ENCODE assay signal across 11 cellular contexts in the genomic region with DNA sequence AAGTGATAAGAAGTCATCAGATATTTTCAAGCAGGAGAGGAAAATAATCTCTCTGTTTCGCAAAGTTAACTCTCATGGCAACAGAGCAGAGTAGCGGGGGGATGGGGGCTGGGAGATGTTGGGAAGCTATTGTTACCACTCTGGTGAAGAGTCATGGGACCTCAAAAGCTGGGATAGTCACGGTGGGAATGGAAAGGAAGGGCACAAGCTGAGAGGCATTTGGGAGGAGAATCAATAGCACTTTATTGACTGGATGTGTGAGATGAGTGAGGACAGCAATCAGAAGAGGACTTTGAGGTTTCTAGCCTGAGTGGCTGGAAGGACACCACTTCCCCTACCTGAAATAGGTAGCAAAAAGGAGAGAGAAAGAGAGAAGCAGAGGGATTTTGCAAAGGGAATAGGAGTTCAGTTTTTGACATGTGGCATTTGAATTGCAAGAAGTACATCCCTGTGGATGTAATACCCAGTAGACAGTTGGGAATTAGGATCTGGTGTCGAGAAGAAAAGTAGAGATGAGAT. TPM values are rescaled to one million over a fixed set of nuclear protein-coding genes. Genes with fewer than 3 reads are reported as not detected.
DNase-seq lines count a peak whose midpoint lies in the region; ATAC-seq and TF ChIP-seq lines count a peak whose summit lies in the region.
"Had no signal": no experiment of that assay in that cellular context is flagged by ENCODE, and none has a peak within 500 bp of the region (broad histone marks: within the 10 kb centered on the region; RNA-seq: fewer than 3 reads in every experiment).

No MANE protein-coding gene starts in this region.

- no peaks in the 10 kb centered on the region for H3K27me3 Mint-ChIP-seq in T-helper 2 cell treated with Interferon-gamma antibody and Interleukin-4, amounts not matched to agents 5 μg/mL and 100 μg/mL, for 36 hours (ENCODE audit: low read depth)
- H3K27me3 Mint-ChIP-seq in natural killer cell treated with Interleukin-12 subunit alpha and Interleukin-12 subunit beta and Interleukin-15 and Interleukin-18, amount 100 ng/mL, for 72 hours = no peaks in the 10 kb centered on the region

- H3K4me3 ChIP-seq in Panc1 (ENCODE audit: low read depth in 2 of 2, low read length in 2 of 2) (peak overlapping the region; percentile 72 to 82), retinal pigment epithelial cell (ENCODE audit: low read length) (peak overlapping the region; percentile 76)

- H3K9me3 ChIP-seq in ES-I3 (ENCODE audit: control insufficient read depth, insufficient read depth, low read length) = no peaks in the 10 kb centered on the region
- H3K9me3 ChIP-seq in Panc1 (ENCODE audit: control insufficient read depth, insufficient read depth, low read depth, low read length) = no peaks in the 10 kb centered on the region

- CTCF ChIA-PET in Panc1 (lab: Charles Lee) = interaction anchor here (0.9 to 1.2 kb wide), 2 partner anchors 29 to 32 kb away, joined by 3 to 7 read pairs; no protein-coding TSS in a partner anchor

- H3K4me1 ChIP-seq in ES-I3 (ENCODE audit: insufficient read depth, low read length) (peaks cover 19% of the 10 kb centered on the region), Panc1 (ENCODE audit: control insufficient read depth, insufficient read depth, low read length) (peaks cover 41% of the 10 kb centered on the region), foreskin keratinocyte (peaks cover 30% of the 10 kb centered on the region)

- DNase-seq in Panc1 (ENCODE audit: low read depth, low spot score) (no peak), foreskin keratinocyte (no peak), retinal pigment epithelial cell (ENCODE audit: low read depth) (no peak), NCI-H1436 treated with DMSO at 0.1 percent for 48 hours (lab: John Stamatoyannopoulos, UW) (no peak)
- no peak for DNase-seq in T-helper 2 cell treated with Interferon-gamma antibody and Interleukin-4, amounts not matched to agents 5 μg/mL and 100 μg/mL, for 36 hours (ENCODE audit: low spot score)
- no peak for DNase-seq in natural killer cell treated with Interleukin-12 subunit alpha and Interleukin-12 subunit beta and Interleukin-15 and Interleukin-18, amount 100 ng/mL, for 72 hours (ENCODE audit: low spot score)
- DNase-seq: NCI-H1092 treated with DMSO at 0.1 percent for 48 hours had no signal

- POLR2A ChIA-PET in Panc1 (lab: Charles Lee) = interaction anchor here (0.6 to 1.9 kb wide), 4 partner anchors 10 to 352 kb away, joined by 3 to 13 read pairs (median 4); no protein-coding TSS in a partner anchor

- H3K27ac ChIP-seq in Panc1 (ENCODE audit: low read length) (peak overlapping the region; percentile 100), foreskin keratinocyte (peak overlapping the region; percentile 99)

- H3K9me3 Mint-ChIP-seq in T-helper 2 cell treated with Interferon-gamma antibody and Interleukin-4, amounts not matched to agents 5 μg/mL and 100 μg/mL, for 36 hours = no peaks in the 10 kb centered on the region
- no peaks in the 10 kb centered on the region for H3K9me3 Mint-ChIP-seq in natural killer cell treated with Interleukin-12 subunit alpha and Interleukin-12 subunit beta and Interleukin-15 and Interleukin-18, amount 100 ng/mL, for 72 hours
- H3K9me3 Mint-ChIP-seq: activated T-cell treated with anti-CD3 and anti-CD28 coated beads, Interleukin-2, amount 50 U/mL, for 4 hours had no signal

- ATAC-seq in Panc1 (0 out of 2 replicates have a peak, but pooled peaks have one; percentile 0), foreskin keratinocyte (no peak), HG03432 (IDR thresholded peaks at IDR 0.05; ENCODE audit: unreplicated experiment) (no peak)
- no peak for ATAC-seq in natural killer cell treated with Interleukin-12 subunit alpha and Interleukin-12 subunit beta and Interleukin-15 and Interleukin-18, amount 100 ng/mL, for 72 hours

- intact Hi-C loops in Panc1 (cut with micrococcal nuclease; ENCODE audit: unreplicated experiment) = loop anchor here (5.0 kb wide), 1 partner anchor 58 kb away; no protein-coding TSS in a partner anchor

- H3K36me3 ChIP-seq in ES-I3 (ENCODE audit: insufficient read depth, low read length) (no peaks in the 10 kb centered on the region), Panc1 (ENCODE audit: control insufficient read depth, insufficient read depth, low read length) (peaks cover 3% of the 10 kb centered on the region; the same call in 1 of the 2 replicates)

- peaks cover 35% of the 10 kb centered on the region for H3K4me1 Mint-ChIP-seq in T-helper 2 cell treated with Interferon-gamma antibody and Interleukin-4, amounts not matched to agents 5 μg/mL and 100 μg/mL, for 36 hours (ENCODE audit: low read depth)
- peaks cover 27 to 35% of the 10 kb centered on the region in 2 donors for H3K4me1 Mint-ChIP-seq in natural killer cell treated with Interleukin-12 subunit alpha and Interleukin-12 subunit beta and Interleukin-15 and Interleukin-18, amount 100 ng/mL, for 72 hours (ENCODE audit: low read depth in 2 of 2)

- H3K36me3 Mint-ChIP-seq in T-helper 2 cell treated with Interferon-gamma antibody and Interleukin-4, amounts not matched to agents 5 μg/mL and 100 μg/mL, for 36 hours (ENCODE audit: low read depth) = no peaks in the 10 kb centered on the region
- no peaks in the 10 kb centered on the region for H3K36me3 Mint-ChIP-seq in natural killer cell treated with Interleukin-12 subunit alpha and Interleukin-12 subunit beta and Interleukin-15 and Interleukin-18, amount 100 ng/mL, for 72 hours

- no TSS peak for BruUV-seq in Panc1 (replicated peaks; lab: Mats Ljungman, UMichigan)

- in situ Hi-C loops in Panc1 (cut with HindIII; ENCODE audit: low pct_unique_long_range_greater_than_20kb, low sequenced_read_pairs) = no loop called here

- no peaks in the 10 kb centered on the region for H3K27me3 ChIP-seq in Panc1 (ENCODE audit: control insufficient read depth, insufficient read depth, low read length)
- H3K27me3 ChIP-seq in foreskin keratinocyte = no peaks in the 10 kb centered on the region

- no peak overlapping the region for H3K27ac Mint-ChIP-seq in T-helper 2 cell treated with Interferon-gamma antibody and Interleukin-4, amounts not matched to agents 5 μg/mL and 100 μg/mL, for 36 hours
- no peak overlapping the region for H3K27ac Mint-ChIP-seq in natural killer cell treated with Interleukin-12 subunit alpha and Interleukin-12 subunit beta and Interleukin-15 and Interleukin-18, amount 100 ng/mL, for 72 hours

- peak overlapping the region; percentile 93 for H3K9ac ChIP-seq in ES-I3 (ENCODE audit: low read depth, low read length)

- TF ChIP-seq CTCF in Panc1 (IDR thresholded peaks at IDR 0.05) (no peak), foreskin keratinocyte (conservative IDR thresholded peaks at IDR 0.05) (no peak), retinal pigment epithelial cell (conservative IDR thresholded peaks at IDR 0.05; ENCODE audit: low read depth, low read length) (no peak)

- H3K4me3 Mint-ChIP-seq in T-helper 2 cell treated with Interferon-gamma antibody and Interleukin-4, amounts not matched to agents 5 μg/mL and 100 μg/mL, for 36 hours = no peak overlapping the region
- no peak overlapping the region for H3K4me3 Mint-ChIP-seq in natural killer cell treated with Interleukin-12 subunit alpha and Interleukin-12 subunit beta and Interleukin-15 and Interleukin-18, amount 100 ng/mL, for 72 hours
- H3K4me3 Mint-ChIP-seq: activated T-cell treated with anti-CD3 and anti-CD28 coated beads, Interleukin-2, amount 50 U/mL, for 4 hours had no signal

RNA-seq across cellular contexts. Expression of a gene that starts 27.2 kb away (rescaled TPM):
- 1,345 TPM for total RNA-seq in Panc1 (2021; ENCODE audit: unreplicated experiment)
- polyA plus RNA-seq in Panc1 (2012; ENCODE audit: insufficient read length) = 948 TPM
- 1,312 and 1,467 TPM in 2 replicates for total RNA-seq in foreskin keratinocyte
- 579 and 619 TPM in 2 replicates for polyA plus RNA-seq in foreskin keratinocyte
- total RNA-seq in natural killer cell treated with Interleukin-12 subunit alpha and Interleukin-12 subunit beta and Interleukin-15 and Interleukin-18, amount 100 ng/mL, for 72 hours = 10 to 100 TPM; 51.4 to 80.1 TPM

RNA-seq across cellular contexts. Expression of a gene that starts 44.2 kb away (rescaled TPM):
- not detected for total RNA-seq in Panc1 (2021; ENCODE audit: unreplicated experiment)
- polyA plus RNA-seq in Panc1 (2012; ENCODE audit: insufficient read length) = not detected
- not detected in 2 replicates for total RNA-seq in foreskin keratinocyte
- not detected in 2 replicates for polyA plus RNA-seq in foreskin keratinocyte
- not detected for total RNA-seq in natural killer cell treated with Interleukin-12 subunit alpha and Interleukin-12 subunit beta and Interleukin-15 and Interleukin-18, amount 100 ng/mL, for 72 hours
- total RNA-seq: activated T-cell treated with anti-CD3 and anti-CD28 coated beads, Interleukin-2, amount 50 U/mL, for 4 hours; pulmonary artery endothelial cell had no signal

Comparison
In these comparisons a context has a peak if more than half of its experiments do, and no peak if none do; other contexts are left out.
1. RNA of a gene that starts 27.2 kb away (total RNA-seq): 1,345 TPM in Panc1 (single experiment) and 1,312 to 1,467 TPM in foreskin keratinocyte; 51.4 to 80.1 TPM in natural killer cell treated with Interleukin-12 subunit alpha and Interleukin-12 subunit beta and Interleukin-15 and Interleukin-18, amount 100 ng/mL, for 72 hours; every median in the first group is over 10 times any median in the second.